Comparison of ENCODE assay signal across 8 cellular contexts in genomic region chr6:28940859-28941680, GRCh38. TPM values are rescaled to one million over a fixed set of nuclear protein-coding genes. Genes with fewer than 3 reads are reported as not detected.
DNase-seq lines count a peak whose midpoint lies in the region; ATAC-seq, FAIRE-seq and TF ChIP-seq lines count a peak whose summit lies in the region.

No MANE protein-coding gene starts in this region.

- H3K4me3 ChIP-seq in HEK293 (ENCODE audit: low read depth, low read length), result peak overlapping the region; percentile 77
- peak overlapping the region; percentile 78 for H3K4me3 ChIP-seq in cardiac muscle cell
- H3K4me3 ChIP-seq in pancreas, result peak overlapping the region in 3 of 4 donors; percentile 17 to 52 (median 31)
- peak overlapping the region; percentile 36 to 65 (median 44) for H3K4me3 ChIP-seq in transverse colon

- peak; percentile 71 to 84 (median 79) for ATAC-seq in pancreas

- intact Hi-C loops in pancreas (cut with DNase I) (loop anchor here in 1 of 3 donors (2.0 kb wide), 1 partner anchor 16 kb away; no protein-coding TSS in a partner anchor), transverse colon (cut with DNase I; ENCODE audit: low total_unique reads) (loop anchor here (5.0 kb wide), 1 partner anchor 41 kb away; no protein-coding TSS in a partner anchor)

- TF ChIP-seq CTCF in HEK293 (tag by site-specific recombination; IDR thresholded peaks at IDR 0.05) (no peak), cardiac muscle cell (IDR thresholded peaks at IDR 0.05; ENCODE audit: low read depth, low read length) (no peak), pancreas (IDR thresholded peaks at IDR 0.05) (no peak), transverse colon (IDR thresholded peaks at IDR 0.05) (no peak)

- 0 to 1% methylated on average over 28 of the region's 28 CpGs for WGBS in pancreas, 2 donors
- 1 to 2% methylated on average over 28 of the region's 28 CpGs for WGBS in transverse colon (ENCODE audit: low coverage in 1 of 2), 2 donors

- POLR2A ChIA-PET in HEK293 (lab: Yijun Ruan, JAX), result interaction anchor here (1.3 to 3.4 kb wide), 5 partner anchors 12 to 74 kb away, joined by 5 to 29 read pairs (median 7); partner anchors contain the start of gene TRIM27

- TF ChIP-seq EP300 in transverse colon (IDR thresholded peaks at IDR 0.05; ENCODE audit: low read depth), result no peak

- TF ChIP-seq POLR2A in transverse colon (IDR thresholded peaks at IDR 0.05), result no peak

- no peaks in the 10 kb centered on the region for H3K27me3 ChIP-seq in cardiac muscle cell
- H3K27me3 ChIP-seq in pancreas, result no peaks in the 10 kb centered on the region
- no peaks in the 10 kb centered on the region for H3K27me3 ChIP-seq in transverse colon

- H3K36me3 ChIP-seq in HEK293 (ENCODE audit: control insufficient read depth in 2 of 2, insufficient read depth in 1 of 2, low read length in 2 of 2), result no peaks in the 10 kb centered on the region
- no peaks in the 10 kb centered on the region for H3K36me3 ChIP-seq in cardiac muscle cell
- no peaks in the 10 kb centered on the region for H3K36me3 ChIP-seq in pancreas
- H3K36me3 ChIP-seq in transverse colon, result no peaks in the 10 kb centered on the region

- in situ Hi-C loops in transverse colon (cut with MboI; ENCODE audit: low pct_ligation_motif_present in 1 of 4, low pct_unique_long_range_greater_than_20kb in 1 of 4, low sequenced_read_pairs in 3 of 4), result no loop called here

- no peak for FAIRE-seq in pancreas (lab: Jason Lieb, UNC)

- H3K4me1 ChIP-seq in HEK293 (ENCODE audit: control insufficient read depth, insufficient read depth, low read length), result no peaks in the 10 kb centered on the region
- no peaks in the 10 kb centered on the region for H3K4me1 ChIP-seq in cardiac muscle cell (ENCODE audit: low read depth)
- H3K4me1 ChIP-seq in pancreas, result peaks cover 0 to 12% (median 0%) of the 10 kb centered on the region in 3 donors
- H3K4me1 ChIP-seq in transverse colon, result peaks cover 7 to 38% (median 29%) of the 10 kb centered on the region in 4 donors

- no peaks in the 10 kb centered on the region for H3K9me3 ChIP-seq in HEK293 (ENCODE audit: control insufficient read depth, insufficient read depth, low read depth, low read length)
- no peaks in the 10 kb centered on the region for H3K9me3 ChIP-seq in cardiac muscle cell (ENCODE audit: low read depth)
- H3K9me3 ChIP-seq in pancreas, result no peaks in the 10 kb centered on the region
- H3K9me3 ChIP-seq in transverse colon, result no peaks in the 10 kb centered on the region

- CTCF ChIA-PET in HEK293 (lab: Yijun Ruan, JAX), result interaction anchor here (0.7 to 1.6 kb wide), 5 partner anchors 30 to 131 kb away, joined by 3 to 7 read pairs (median 4); no protein-coding TSS in a partner anchor

- DNase-seq in ELF-1 (ENCODE audit: low read depth, low spot score), result peak; percentile 93
- peak; percentile 96 for DNase-seq in NAMALWA (ENCODE audit: low spot score)
- DNase-seq in SKM-1 (lab: John Stamatoyannopoulos, UW; ENCODE audit: unreplicated experiment), result peak; percentile 75
- DNase-seq in activated naive CD8-positive, alpha-beta T cell treated with anti-CD3 and anti-CD28 coated beads, Interleukin-2, amount 50 U/mL, for 16 hours (ENCODE audit: low read depth, low spot score), result peak; percentile 52
- DNase-seq in cardiac muscle cell (ENCODE audit: low read depth in 1 of 2, low spot score in 1 of 2), result peak; percentile 78 to 89
- peak in 4 of 6 donors; percentile 37 to 73 (median 61) for DNase-seq in pancreas
- DNase-seq in transverse colon, result peak; percentile 78

- H3K27ac ChIP-seq in HEK293 (ENCODE audit: extremely low read depth, low read depth, low read length) (peak overlapping the region; percentile 0; the same call in 1 of the 2 replicates), cardiac muscle cell (peak overlapping the region; percentile 51), pancreas (peak overlapping the region in 3 of 4 donors; percentile 44 to 70 (median 61)), transverse colon (peak overlapping the region; percentile 67 to 86 (median 83))

TF ChIP-seq in HEK293, 187 proteins besides CTCF, POLR2A, EP300 and RAD21 (continues in another document):
- TF ChIP-seq ZNF596 (tag by site-specific recombination; IDR thresholded peaks at IDR 0.05) (0 out of 2 replicates have a peak, but pooled peaks have one; percentile 72), SETDB1 (IDR thresholded peaks at IDR 0.05; ENCODE audit: insufficient read length, low read length) (no peak), ZNF366 (tag by site-specific recombination; conservative IDR thresholded peaks at IDR 0.05) (peak; percentile 92), ZNF791 (tag by site-specific recombination; IDR thresholded peaks at IDR 0.05) (no peak), AEBP2 (tag by site-specific recombination; IDR thresholded peaks at IDR 0.05; ENCODE audit: borderline replicate concordance) (no peak), ZNF223 (tag by site-specific recombination; IDR thresholded peaks at IDR 0.05) (no peak), ZNF416 (tag by site-specific recombination; IDR thresholded peaks at IDR 0.05) (no peak), SP2 (tag by site-specific recombination; IDR thresholded peaks at IDR 0.05) (no peak), PRDM2 (tag by site-specific recombination; IDR thresholded peaks at IDR 0.05; ENCODE audit: borderline replicate concordance) (no peak), ZNF175 (tag by site-specific recombination; IDR thresholded peaks at IDR 0.05) (no peak), SCRT2 (tag by site-specific recombination; IDR thresholded peaks at IDR 0.05) (peak; percentile 44; the same call in 1 of the 2 replicates), ZSCAN18 (tag by site-specific recombination; IDR thresholded peaks at IDR 0.05) (peak; percentile 52), OSR2 (tag by site-specific recombination; IDR thresholded peaks at IDR 0.05) (0 out of 2 replicates have a peak, but pooled peaks have one; percentile 3)

RNA-seq across cellular contexts. Expression of gene TRIM27, which starts 17.3 kb away (rescaled TPM):
- total RNA-seq in cardiac muscle cell, result 90.0 and 105 TPM in 2 replicates
- polyA plus RNA-seq in cardiac muscle cell, result 79.2 and 86.5 TPM in 2 replicates
- total RNA-seq in pancreas, result 10 to 100 TPM; 24.1 to 33.6 (median 28.4) TPM
- polyA plus RNA-seq in pancreas, result 10 to 100 TPM; 41.8 to 43.3 TPM
- 100 to 1,000 TPM in 1 of 4 donors, 10 to 100 TPM in 3; 27.3 to 237 (median 48.9) TPM for total RNA-seq in transverse colon

Comparison
In these comparisons a context has a peak if more than half of its experiments do, and no peak if none do; other contexts are left out.
1. Peak in every context shown above with its lines: DNase-seq, ATAC-seq, H3K4me3 ChIP-seq and H3K27ac ChIP-seq.
2. H3K27ac ChIP-seq: peak in every context shown above with its lines; median percentile 83 in transverse colon; 61 in pancreas; 51 in cardiac muscle cell; 0 in HEK293.